Comparison of ENCODE assay signal across 1 cellular context in genomic region chr11:47330002-47330911, GRCh38.
A peak's percentile ranks its signal among the peaks of the same experiment; 100 is the strongest.
TF ChIP-seq lines count a peak whose summit lies in the region.

No MANE protein-coding gene starts in this region.

TF ChIP-seq in HepG2, 621 proteins besides CTCF, POLR2A, EP300 and RAD21:
- no peak for TF ChIP-seq ZNF674 (CRISPR knock-in tag; IDR thresholded peaks at IDR 0.05; ENCODE audit: low read depth)
- no peak for TF ChIP-seq MAZ (IDR thresholded peaks at IDR 0.05; ENCODE audit: borderline replicate concordance, low read depth, low read length)
- no peak for TF ChIP-seq MAZ (CRISPR knock-in tag; IDR thresholded peaks at IDR 0.05; ENCODE audit: low read depth)
- TF ChIP-seq EHMT2 (IDR thresholded peaks at IDR 0.05; ENCODE audit: borderline replicate concordance, low read depth, low read length), result no peak
- no peak for TF ChIP-seq MZF1 (CRISPR knock-in tag; IDR thresholded peaks at IDR 0.05; ENCODE audit: borderline replicate concordance)
- TF ChIP-seq ZNF598 (CRISPR knock-in tag; IDR thresholded peaks at IDR 0.05; ENCODE audit: borderline replicate concordance), result no peak
- no peak for TF ChIP-seq ZBTB14 (CRISPR knock-in tag; IDR thresholded peaks at IDR 0.05)
- TF ChIP-seq AGO2 (optimal IDR thresholded peaks at IDR 0.05; ENCODE audit: low read depth, low read length), result peak; percentile 20
- TF ChIP-seq CBX1 (IDR thresholded peaks at IDR 0.05; ENCODE audit: low read depth), result no peak
- no peak for TF ChIP-seq POLR2G (IDR thresholded peaks at IDR 0.05; ENCODE audit: low read depth, low read length)
- TF ChIP-seq KLF11 (CRISPR knock-in tag; IDR thresholded peaks at IDR 0.05), result no peak
- peak; percentile 34; the same call in 1 of the 2 replicates for TF ChIP-seq ATF7 (IDR thresholded peaks at IDR 0.05)
- no peak for TF ChIP-seq ATF7 (CRISPR knock-in tag; IDR thresholded peaks at IDR 0.05)
